Comparison of ENCODE assay signal across 8 cellular contexts in the genomic region with DNA sequence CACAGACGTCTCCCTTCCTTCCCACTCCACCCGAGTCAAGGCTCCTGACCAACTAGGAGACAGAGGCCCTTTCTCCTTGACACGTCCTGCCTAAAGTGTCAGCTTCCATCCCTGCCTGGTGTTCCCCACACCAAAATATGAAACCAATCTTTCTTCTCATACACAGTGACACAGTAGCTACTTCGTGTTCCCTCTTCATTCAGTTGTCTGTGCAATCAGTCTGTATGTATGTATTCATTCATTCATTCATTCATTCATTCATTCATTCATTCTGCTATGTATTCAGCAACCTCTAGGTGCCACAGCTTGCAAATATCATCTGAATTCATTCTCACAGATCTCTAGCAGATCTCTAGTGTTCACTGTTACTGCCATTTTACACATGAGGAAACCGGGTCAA.
"Had no signal": no experiment of that assay in that cellular context is flagged by ENCODE, and none has a peak within 500 bp of the region (broad histone marks: within the 10 kb centered on the region; RNA-seq: fewer than 3 reads in every experiment).

No MANE protein-coding gene starts in this region.

- FAIRE-seq: H1, H54, HTR-8/SVneo had no signal

- ATAC-seq: GM23338 had no signal

- H3K4me3 ChIP-seq: GM23338 had no signal

- H2AFZ ChIP-seq: GM23338 had no signal

- H3K9me3 Mint-ChIP-seq: GM23338, H9 had no signal

- H3K4me3 Mint-ChIP-seq: GM23338, H9 had no signal

- H3K4me2 ChIP-seq: GM23338 had no signal

- DNase-seq: H9, HCEC 1CT, IMR-90, KBM-7 had no signal

- H3K27ac Mint-ChIP-seq: GM23338, H9 had no signal
